ENCODE assay signal across 12 cellular contexts in the genomic region with DNA sequence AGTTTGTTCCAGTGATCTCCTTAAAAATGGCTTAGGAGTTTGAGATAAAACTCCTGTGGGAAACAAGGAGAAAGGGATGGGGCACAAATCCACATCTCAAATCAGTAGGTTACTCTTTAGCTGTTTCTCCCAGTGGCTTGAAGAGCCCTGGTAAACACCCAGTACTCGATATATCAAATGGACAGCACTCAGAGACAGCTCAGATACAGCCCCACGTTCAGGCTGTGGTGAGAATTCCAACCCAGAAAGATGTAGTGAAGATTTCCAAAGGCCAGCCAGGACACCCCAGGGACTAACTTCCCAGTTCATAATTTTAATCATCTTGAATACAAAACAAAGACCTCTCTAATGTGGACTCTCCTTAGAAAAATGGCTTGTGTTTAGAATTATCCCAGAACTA. TPM values are rescaled to one million over a fixed set of nuclear protein-coding genes. Genes with fewer than 3 reads are reported as not detected.
DNase-seq lines count a peak whose midpoint lies in the region; ATAC-seq and TF ChIP-seq lines count a peak whose summit lies in the region.
"Had no signal": no experiment of that assay in that cellular context is flagged by ENCODE, and none has a peak within 500 bp of the region (broad histone marks: within the 10 kb centered on the region; RNA-seq: fewer than 3 reads in every experiment).

No MANE protein-coding gene starts in this region.

- DNase-seq in activated CD4-positive, alpha-beta T cell treated with anti-CD3 and anti-CD28 coated beads, Interleukin-2, amount 10 ng/mL, durations not matched to agents 24 days and 14 days: no peak
- DNase-seq in activated CD4-positive, alpha-beta T cell treated with anti-CD3 and anti-CD28 coated beads for 1 hour: no peak
- DNase-seq in SHP77 (lab: John Stamatoyannopoulos, UW) (peak; percentile 27 to 39), Right ventricle myocardium superior (no peak), NCI-H1048 (lab: John Stamatoyannopoulos, UW) (no peak), endothelial cell (ENCODE audit: low spot score) (no peak)
- DNase-seq in stimulated activated effector memory CD8-positive, alpha-beta T cell treated with anti-CD3 and anti-CD28 coated beads, Interleukin-12 subunit alpha, Interleukin-12 subunit beta, amount 100 ng/mL, for 72 hours (ENCODE audit: low spot score in 2 of 2): no peak
- DNase-seq: erythroblast; natural killer cell; SIG-M5; stimulated activated naive CD4-positive, alpha-beta T cell treated with Interleukin-2 at 50 U/mL for 16 hours had no signal

- ATAC-seq in Right ventricle myocardium superior (ENCODE audit: poor library complexity): peak; percentile 45
- ATAC-seq in stimulated activated effector memory CD8-positive, alpha-beta T cell treated with anti-CD3 and anti-CD28 coated beads, Interleukin-12 subunit alpha, Interleukin-12 subunit beta, amount 100 ng/mL, for 72 hours: no peak
- ATAC-seq in GM18870 (IDR thresholded peaks at IDR 0.05; ENCODE audit: unreplicated experiment): no peak

- H3K9me3 Mint-ChIP-seq in activated CD4-positive, alpha-beta T cell treated with anti-CD3 and anti-CD28 coated beads, Interleukin-2, amount 10 ng/mL, durations not matched to agents 24 days and 14 days: no peaks in the 10 kb centered on the region
- H3K9me3 Mint-ChIP-seq in stimulated activated effector memory CD8-positive, alpha-beta T cell treated with anti-CD3 and anti-CD28 coated beads, Interleukin-12 subunit alpha, Interleukin-12 subunit beta, amount 100 ng/mL, for 72 hours: no peaks in the 10 kb centered on the region
- no peaks in the 10 kb centered on the region for H3K9me3 Mint-ChIP-seq in endothelial cell (ENCODE audit: unreplicated experiment)
- H3K9me3 Mint-ChIP-seq: natural killer cell had no signal

- intact Hi-C loops in activated CD4-positive, alpha-beta T cell treated with anti-CD3 and anti-CD28 coated beads, Interleukin-2, amount 10 ng/mL, durations not matched to agents 24 days and 14 days (cut with micrococcal nuclease): loop anchor here (2.0 kb wide), 1 partner anchor 136 kb away; no protein-coding TSS in a partner anchor
- intact Hi-C loops in Right ventricle myocardium superior (cut with DNase I): loop anchor here (2.0 kb wide), 1 partner anchor 136 kb away; no protein-coding TSS in a partner anchor

- peaks cover 42% of the 10 kb centered on the region for H3K4me1 Mint-ChIP-seq in activated CD4-positive, alpha-beta T cell treated with anti-CD3 and anti-CD28 coated beads, Interleukin-2, amount 10 ng/mL, durations not matched to agents 24 days and 14 days
- peaks cover 31% of the 10 kb centered on the region for H3K4me1 Mint-ChIP-seq in stimulated activated effector memory CD8-positive, alpha-beta T cell treated with anti-CD3 and anti-CD28 coated beads, Interleukin-12 subunit alpha, Interleukin-12 subunit beta, amount 100 ng/mL, for 72 hours
- H3K4me1 Mint-ChIP-seq in endothelial cell (ENCODE audit: unreplicated experiment): peaks cover 43% of the 10 kb centered on the region

- peaks cover 35% of the 10 kb centered on the region for H3K36me3 Mint-ChIP-seq in activated CD4-positive, alpha-beta T cell treated with anti-CD3 and anti-CD28 coated beads, Interleukin-2, amount 10 ng/mL, durations not matched to agents 24 days and 14 days (ENCODE audit: low read depth)
- peaks cover 54% of the 10 kb centered on the region for H3K36me3 Mint-ChIP-seq in stimulated activated effector memory CD8-positive, alpha-beta T cell treated with anti-CD3 and anti-CD28 coated beads, Interleukin-12 subunit alpha, Interleukin-12 subunit beta, amount 100 ng/mL, for 72 hours
- H3K36me3 Mint-ChIP-seq in endothelial cell (ENCODE audit: low read depth, unreplicated experiment): peaks cover 5% of the 10 kb centered on the region
- H3K36me3 Mint-ChIP-seq: natural killer cell had no signal

- no peak overlapping the region for H3K4me3 Mint-ChIP-seq in activated CD4-positive, alpha-beta T cell treated with anti-CD3 and anti-CD28 coated beads, Interleukin-2, amount 10 ng/mL, durations not matched to agents 24 days and 14 days
- H3K4me3 Mint-ChIP-seq in stimulated activated effector memory CD8-positive, alpha-beta T cell treated with anti-CD3 and anti-CD28 coated beads, Interleukin-12 subunit alpha, Interleukin-12 subunit beta, amount 100 ng/mL, for 72 hours: no peak overlapping the region
- no peak overlapping the region for H3K4me3 Mint-ChIP-seq in endothelial cell (ENCODE audit: unreplicated experiment)
- H3K4me3 Mint-ChIP-seq: natural killer cell had no signal

- no peaks in the 10 kb centered on the region for H3K27me3 Mint-ChIP-seq in activated CD4-positive, alpha-beta T cell treated with anti-CD3 and anti-CD28 coated beads, Interleukin-2, amount 10 ng/mL, durations not matched to agents 24 days and 14 days
- H3K27me3 Mint-ChIP-seq in endothelial cell (ENCODE audit: unreplicated experiment): no peaks in the 10 kb centered on the region

- peak overlapping the region; percentile 56 for H3K27ac Mint-ChIP-seq in activated CD4-positive, alpha-beta T cell treated with anti-CD3 and anti-CD28 coated beads, Interleukin-2, amount 10 ng/mL, durations not matched to agents 24 days and 14 days
- H3K27ac Mint-ChIP-seq in stimulated activated effector memory CD8-positive, alpha-beta T cell treated with anti-CD3 and anti-CD28 coated beads, Interleukin-12 subunit alpha, Interleukin-12 subunit beta, amount 100 ng/mL, for 72 hours: peak overlapping the region; percentile 52
- H3K27ac Mint-ChIP-seq in endothelial cell (ENCODE audit: unreplicated experiment): no peak overlapping the region

- TF ChIP-seq CTCF in endothelial cell (IDR thresholded peaks at IDR 0.05; ENCODE audit: unreplicated experiment): no peak

RNA-seq across cellular contexts. Expression of a gene that starts 6.4 kb away (rescaled TPM):
- total RNA-seq in activated CD4-positive, alpha-beta T cell treated with anti-CD3 and anti-CD28 coated beads, Interleukin-2, amount 10 ng/mL, durations not matched to agents 24 days and 14 days: 35.4 and 37.3 TPM in 2 replicates
- total RNA-seq in Right ventricle myocardium superior: 73.7 TPM
- total RNA-seq in endothelial cell (ENCODE audit: unreplicated experiment): 43.7 TPM

RNA-seq across cellular contexts. Expression of a gene that starts 12.6 kb away (rescaled TPM):
- 510 and 515 TPM in 2 replicates for total RNA-seq in activated CD4-positive, alpha-beta T cell treated with anti-CD3 and anti-CD28 coated beads, Interleukin-2, amount 10 ng/mL, durations not matched to agents 24 days and 14 days
- total RNA-seq in Right ventricle myocardium superior (90.9 TPM), endothelial cell (ENCODE audit: unreplicated experiment) (201 TPM)

RNA-seq across cellular contexts. Expression of a gene that starts 39.2 kb away (rescaled TPM):
- 0.50 and 0.58 TPM in 2 replicates for total RNA-seq in activated CD4-positive, alpha-beta T cell treated with anti-CD3 and anti-CD28 coated beads, Interleukin-2, amount 10 ng/mL, durations not matched to agents 24 days and 14 days
- 44.6 TPM for total RNA-seq in Right ventricle myocardium superior
- total RNA-seq in endothelial cell (ENCODE audit: unreplicated experiment): 13.3 TPM

Comparison
In these comparisons a context has a peak if more than half of its experiments do, and no peak if none do; other contexts are left out.
1. DNase-seq: peak in SHP77 (2 of 2); none in activated CD4-positive, alpha-beta T cell treated with anti-CD3 and anti-CD28 coated beads, Interleukin-2, amount 10 ng/mL, durations not matched to agents 24 days and 14 days (single experiment), activated CD4-positive, alpha-beta T cell treated with anti-CD3 and anti-CD28 coated beads for 1 hour (single experiment), Right ventricle myocardium superior (single experiment), stimulated activated effector memory CD8-positive, alpha-beta T cell treated with anti-CD3 and anti-CD28 coated beads, Interleukin-12 subunit alpha, Interleukin-12 subunit beta, amount 100 ng/mL, for 72 hours (0 of 2), NCI-H1048 (single experiment) and endothelial cell (single experiment).